Comparison of ENCODE assay signal across 24 cellular contexts in the genomic region with DNA sequence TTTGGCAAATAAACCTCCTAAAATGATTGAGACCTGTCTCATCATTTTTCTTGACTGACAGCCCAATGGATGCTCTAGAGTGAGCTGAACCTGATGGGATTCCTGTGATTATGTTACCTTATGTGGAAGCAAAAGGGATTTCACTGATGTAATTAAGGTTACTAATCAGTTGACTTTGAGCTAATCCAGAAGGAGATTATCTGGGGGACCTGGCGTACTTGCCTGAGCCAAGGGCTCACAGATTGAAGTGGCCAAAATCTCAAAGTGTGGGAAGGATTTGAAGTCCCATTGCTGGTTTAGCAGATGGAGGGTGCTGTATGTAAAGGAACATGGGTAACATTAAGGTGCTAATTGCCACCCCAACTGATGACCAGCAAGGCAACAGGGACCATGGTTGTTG.
"Had no signal": no experiment of that assay in that cellular context is flagged by ENCODE, and none has a peak within 500 bp of the region (broad histone marks: within the 10 kb centered on the region; RNA-seq: fewer than 3 reads in every experiment).

No MANE protein-coding gene starts in this region.

- H2AFZ ChIP-seq: PC-9 had no signal

- H3K36me3 ChIP-seq: adrenal gland, breast epithelium, WERI-Rb-1 had no signal

- H3K4me2 ChIP-seq: PC-9 had no signal

- H3K27ac ChIP-seq: adrenal gland, body of pancreas, breast epithelium, PC-9, SK-N-MC, WERI-Rb-1 had no signal

- H3K9me3 ChIP-seq: adrenal gland, body of pancreas had no signal

- H3K4me3 Mint-ChIP-seq: activated CD4-positive, alpha-beta memory T cell treated with anti-CD3 and anti-CD28 coated beads, Interleukin-2, amount 10 ng/mL, durations not matched to agents 7 days and 5 days; activated naive CD4-positive, alpha-beta T cell treated with anti-CD3 and anti-CD28 coated beads for 36 hours had no signal

- H3K4me1 ChIP-seq: adrenal gland, body of pancreas, breast epithelium had no signal

- H3K27ac Mint-ChIP-seq: activated CD4-positive, alpha-beta memory T cell treated with anti-CD3 and anti-CD28 coated beads, Interleukin-2, amount 10 ng/mL, durations not matched to agents 7 days and 5 days; activated naive CD4-positive, alpha-beta T cell treated with anti-CD3 and anti-CD28 coated beads for 36 hours; activated naive CD4-positive, alpha-beta T cell treated with anti-CD3 and anti-CD28 coated beads, Interleukin-2, amount 50 U/mL, for 72 hours had no signal

- ATAC-seq: activated naive CD4-positive, alpha-beta T cell treated with anti-CD3 and anti-CD28 coated beads, Interleukin-2, amount 50 U/mL, for 72 hours; body of pancreas had no signal

- H3K4me3 ChIP-seq: adrenal gland, body of pancreas, breast epithelium, PC-9, SK-N-MC had no signal

- DNase-seq: activated CD4-positive, alpha-beta memory T cell treated with anti-CD3 and anti-CD28 coated beads, Interleukin-2, amount 10 ng/mL, durations not matched to agents 7 days and 5 days; activated CD4-positive, alpha-beta T cell treated with anti-CD3 and anti-CD28 coated beads for 1 hour; activated CD4-positive, alpha-beta T cell treated with anti-CD3 and anti-CD28 coated beads for 48 hours; activated CD4-positive, CD25-positive, alpha-beta regulatory T cell; activated gamma-delta T cell treated with Interleukin-2 at 50 U/mL for 16 hours; activated naive CD4-positive, alpha-beta T cell treated with anti-CD3 and anti-CD28 coated beads for 36 hours; body of pancreas; NCI-H1092 treated with DMSO at 0.1 percent for 48 hours; NCI-H1417; NCI-H187; NCI-H2029 treated with DMSO at 0.1 percent for 48 hours; NCI-H2107; NCI-H2171; NCI-H510A treated with DMSO at 0.1 percent for 48 hours; NCI-H526 treated with DMSO at 0.1 percent for 48 hours; NCI-H774; PC-9; Right ventricle myocardium superior; T1000; WERI-Rb-1 had no signal
